Comparison of ENCODE assay signal across 1 cellular context in the genomic region with DNA sequence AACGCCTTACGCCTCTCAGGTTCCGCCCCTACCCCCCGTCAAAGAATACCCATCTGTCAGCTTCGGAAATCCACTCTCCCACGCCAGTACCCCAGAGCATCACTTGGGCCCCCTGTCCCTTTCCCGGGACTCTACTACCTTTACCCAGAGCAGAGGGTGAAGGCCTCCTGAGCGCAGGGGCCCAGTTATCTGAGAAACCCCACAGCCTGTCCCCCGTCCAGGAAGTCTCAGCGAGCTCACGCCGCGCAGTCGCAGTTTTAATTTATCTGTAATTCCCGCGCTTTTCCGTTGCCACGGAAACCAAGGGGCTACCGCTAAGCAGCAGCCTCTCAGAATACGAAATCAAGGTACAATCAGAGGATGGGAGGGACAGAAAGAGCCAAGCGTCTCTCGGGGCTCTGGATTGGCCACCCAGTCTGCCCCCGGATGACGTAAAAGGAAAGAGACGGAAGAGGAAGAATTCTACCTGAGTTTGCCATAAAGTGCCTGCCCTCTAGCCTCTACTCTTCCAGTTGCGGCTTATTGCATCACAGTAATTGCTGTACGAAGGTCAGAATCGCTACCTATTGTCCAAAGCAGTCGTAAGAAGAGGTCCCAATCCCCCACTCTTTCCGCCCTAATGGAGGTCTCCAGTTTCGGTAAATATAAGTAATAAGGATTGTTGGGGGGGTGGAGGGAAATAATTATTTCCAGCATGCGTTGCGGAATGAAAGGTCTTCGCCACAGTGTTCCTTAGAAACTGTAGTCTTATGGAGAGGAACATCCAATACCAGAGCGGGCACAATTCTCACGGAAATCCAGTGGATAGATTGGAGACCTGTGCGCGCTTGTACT.
TF ChIP-seq lines count a peak whose summit lies in the region.

A gene (minus strand): TSS at position 232 of the 834 bp plus-strand sequence. CDS start 1,268 bp downstream, outside the sequence.

TF ChIP-seq in HepG2, 621 proteins besides CTCF, POLR2A, EP300 and RAD21 (continued from another document and continues in another):
- TF ChIP-seq, protein P1, sequence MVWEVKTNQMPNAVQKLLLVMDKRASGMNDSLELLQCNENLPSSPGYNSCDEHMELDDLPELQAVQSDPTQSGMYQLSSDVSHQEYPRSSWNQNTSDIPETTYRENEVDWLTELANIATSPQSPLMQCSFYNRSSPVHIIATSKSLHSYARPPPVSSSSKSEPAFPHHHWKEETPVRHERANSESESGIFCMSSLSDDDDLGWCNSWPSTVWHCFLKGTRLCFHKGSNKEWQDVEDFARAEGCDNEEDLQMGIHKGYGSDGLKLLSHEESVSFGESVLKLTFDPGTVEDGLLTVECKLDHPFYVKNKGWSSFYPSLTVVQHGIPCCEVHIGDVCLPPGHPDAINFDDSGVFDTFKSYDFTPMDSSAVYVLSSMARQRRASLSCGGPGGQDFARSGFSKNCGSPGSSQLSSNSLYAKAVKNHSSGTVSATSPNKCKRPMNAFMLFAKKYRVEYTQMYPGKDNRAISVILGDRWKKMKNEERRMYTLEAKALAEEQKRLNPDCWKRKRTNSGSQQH (CRISPR knock-in tag; IDR thresholded peaks at IDR 0.05; ENCODE audit: low read depth): peak; percentile 96
- TF ChIP-seq ZNF709 (CRISPR knock-in tag; IDR thresholded peaks at IDR 0.05) (0 out of 2 replicates have a peak, but pooled peaks have one; percentile 50), FOSL2 (CRISPR knock-in tag; IDR thresholded peaks at IDR 0.05) (peak; percentile 47; the same call in 1 of the 2 replicates), ZNF180 (CRISPR knock-in tag; IDR thresholded peaks at IDR 0.05; ENCODE audit: borderline replicate concordance, low read depth) (no peak), ZNF20 (CRISPR knock-in tag; IDR thresholded peaks at IDR 0.05) (no peak), ESRRA (CRISPR knock-in tag; IDR thresholded peaks at IDR 0.05; ENCODE audit: low read depth) (0 out of 2 replicates have a peak, but pooled peaks have one; percentile 29), ZNF761 (CRISPR knock-in tag; conservative IDR thresholded peaks at IDR 0.05) (0 out of 2 replicates have a peak, but pooled peaks have one; percentile 56), ZNF501 (CRISPR knock-in tag; IDR thresholded peaks at IDR 0.05) (peak; percentile 70), FOXC1 (CRISPR knock-in tag; IDR thresholded peaks at IDR 0.05; ENCODE audit: borderline replicate concordance) (0 out of 2 replicates have a peak, but pooled peaks have one; percentile 12), CBX1 (IDR thresholded peaks at IDR 0.05; ENCODE audit: low read depth) (no peak), SNAPC2 (CRISPR knock-in tag; IDR thresholded peaks at IDR 0.05) (peak; percentile 55; the same call in 1 of the 2 replicates), MAF1 (CRISPR knock-in tag; IDR thresholded peaks at IDR 0.05; ENCODE audit: borderline replicate concordance) (no peak), SP1 (IDR thresholded peaks at IDR 0.05) (no peak), SP1 (CRISPR knock-in tag; IDR thresholded peaks at IDR 0.05) (peak; percentile 87), ZNF343 (CRISPR knock-in tag; IDR thresholded peaks at IDR 0.05) (0 out of 2 replicates have a peak, but pooled peaks have one; percentile 61), HHEX (CRISPR knock-in tag; IDR thresholded peaks at IDR 0.05) (no peak; the same call in 1 of the 2 replicates), ZNF331 (CRISPR knock-in tag; IDR thresholded peaks at IDR 0.05) (peak; percentile 75), ATAD3A (CRISPR knock-in tag; IDR thresholded peaks at IDR 0.05) (no peak), ZNF143 (CRISPR knock-in tag; IDR thresholded peaks at IDR 0.05) (no peak; the same call in 1 of the 2 replicates), ZNF614 (CRISPR knock-in tag; IDR thresholded peaks at IDR 0.05; ENCODE audit: borderline replicate concordance) (peak; percentile 72; the same call in 1 of the 2 replicates), KLF6 (CRISPR knock-in tag; IDR thresholded peaks at IDR 0.05) (peak; percentile 78; the same call in 1 of the 2 replicates), HDAC2 (CRISPR knock-in tag; IDR thresholded peaks at IDR 0.05) (peak; percentile 35; the same call in 1 of the 2 replicates), MIER3 (CRISPR knock-in tag; IDR thresholded peaks at IDR 0.05; ENCODE audit: borderline replicate concordance) (peak; percentile 40; the same call in 1 of the 2 replicates), ZNF543 (CRISPR knock-in tag; IDR thresholded peaks at IDR 0.05) (0 out of 2 replicates have a peak, but pooled peaks have one; percentile 28), SALL2 (CRISPR knock-in tag; IDR thresholded peaks at IDR 0.05) (peak; percentile 85), TBX3 (IDR thresholded peaks at IDR 0.05; ENCODE audit: borderline replicate concordance) (no peak), STAG1 (CRISPR knock-in tag; IDR thresholded peaks at IDR 0.05) (no peak), YEATS2 (CRISPR knock-in tag; IDR thresholded peaks at IDR 0.05; ENCODE audit: borderline replicate concordance) (peak; percentile 93), HMGA1 (CRISPR knock-in tag; conservative IDR thresholded peaks at IDR 0.05) (no peak), ZNF75D (CRISPR knock-in tag; IDR thresholded peaks at IDR 0.05; ENCODE audit: borderline replicate concordance) (no peak), NRL (CRISPR knock-in tag; IDR thresholded peaks at IDR 0.05; ENCODE audit: borderline replicate concordance) (0 out of 2 replicates have a peak, but pooled peaks have one; percentile 37), ZSCAN9 (CRISPR knock-in tag; IDR thresholded peaks at IDR 0.05; ENCODE audit: borderline replicate concordance) (0 out of 2 replicates have a peak, but pooled peaks have one; percentile 66), REPIN1 (CRISPR knock-in tag; IDR thresholded peaks at IDR 0.05; ENCODE audit: borderline replicate concordance, low read depth) (peak; percentile 50; the same call in 1 of the 2 replicates)
- TF ChIP-seq, protein P2, sequence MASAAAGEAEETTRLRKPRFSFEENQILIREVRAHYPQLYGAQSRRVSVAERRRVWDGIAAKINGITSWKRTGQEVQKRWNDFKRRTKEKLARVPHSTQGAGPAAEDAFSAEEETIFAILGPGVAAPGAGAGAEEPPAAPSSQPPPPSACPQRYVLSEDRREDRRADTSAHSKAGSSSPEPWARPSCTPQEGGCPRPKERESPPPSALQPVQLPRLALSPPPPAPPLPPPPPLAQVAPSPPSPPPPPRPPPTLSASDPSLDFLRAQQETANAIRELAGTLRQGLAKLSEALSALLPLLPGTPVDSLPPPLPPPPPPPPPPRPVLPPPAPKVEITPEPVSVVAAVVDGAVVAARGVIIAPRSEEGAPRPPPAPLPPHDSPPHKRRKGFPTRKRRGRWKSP (CRISPR knock-in tag; IDR thresholded peaks at IDR 0.05): peak; percentile 32; the same call in 1 of the 2 replicates
- TF ChIP-seq, protein P3, sequence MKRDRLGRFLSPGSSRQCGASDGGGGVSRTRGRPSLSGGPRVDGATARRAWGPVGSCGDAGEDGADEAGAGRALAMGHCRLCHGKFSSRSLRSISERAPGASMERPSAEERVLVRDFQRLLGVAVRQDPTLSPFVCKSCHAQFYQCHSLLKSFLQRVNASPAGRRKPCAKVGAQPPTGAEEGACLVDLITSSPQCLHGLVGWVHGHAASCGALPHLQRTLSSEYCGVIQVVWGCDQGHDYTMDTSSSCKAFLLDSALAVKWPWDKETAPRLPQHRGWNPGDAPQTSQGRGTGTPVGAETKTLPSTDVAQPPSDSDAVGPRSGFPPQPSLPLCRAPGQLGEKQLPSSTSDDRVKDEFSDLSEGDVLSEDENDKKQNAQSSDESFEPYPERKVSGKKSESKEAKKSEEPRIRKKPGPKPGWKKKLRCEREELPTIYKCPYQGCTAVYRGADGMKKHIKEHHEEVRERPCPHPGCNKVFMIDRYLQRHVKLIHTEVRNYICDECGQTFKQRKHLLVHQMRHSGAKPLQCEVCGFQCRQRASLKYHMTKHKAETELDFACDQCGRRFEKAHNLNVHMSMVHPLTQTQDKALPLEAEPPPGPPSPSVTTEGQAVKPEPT (CRISPR knock-in tag; IDR thresholded peaks at IDR 0.05; ENCODE audit: low read depth): no peak
- TF ChIP-seq, protein P4, sequence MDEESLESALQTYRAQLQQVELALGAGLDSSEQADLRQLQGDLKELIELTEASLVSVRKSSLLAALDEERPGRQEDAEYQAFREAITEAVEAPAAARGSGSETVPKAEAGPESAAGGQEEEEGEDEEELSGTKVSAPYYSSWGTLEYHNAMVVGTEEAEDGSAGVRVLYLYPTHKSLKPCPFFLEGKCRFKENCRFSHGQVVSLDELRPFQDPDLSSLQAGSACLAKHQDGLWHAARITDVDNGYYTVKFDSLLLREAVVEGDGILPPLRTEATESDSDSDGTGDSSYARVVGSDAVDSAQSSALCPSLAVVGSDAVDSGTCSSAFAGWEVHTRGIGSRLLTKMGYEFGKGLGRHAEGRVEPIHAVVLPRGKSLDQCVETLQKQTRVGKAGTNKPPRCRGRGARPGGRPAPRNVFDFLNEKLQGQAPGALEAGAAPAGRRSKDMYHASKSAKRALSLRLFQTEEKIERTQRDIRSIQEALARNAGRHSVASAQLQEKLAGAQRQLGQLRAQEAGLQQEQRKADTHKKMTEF (CRISPR knock-in tag; IDR thresholded peaks at IDR 0.05): 0 out of 2 replicates have a peak, but pooled peaks have one; percentile 62
- TF ChIP-seq, protein P5, sequence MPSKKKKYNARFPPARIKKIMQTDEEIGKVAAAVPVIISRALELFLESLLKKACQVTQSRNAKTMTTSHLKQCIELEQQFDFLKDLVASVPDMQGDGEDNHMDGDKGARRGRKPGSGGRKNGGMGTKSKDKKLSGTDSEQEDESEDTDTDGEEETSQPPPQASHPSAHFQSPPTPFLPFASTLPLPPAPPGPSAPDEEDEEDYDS (CRISPR knock-in tag; IDR thresholded peaks at IDR 0.05): peak; percentile 85
- TF ChIP-seq, protein P6, sequence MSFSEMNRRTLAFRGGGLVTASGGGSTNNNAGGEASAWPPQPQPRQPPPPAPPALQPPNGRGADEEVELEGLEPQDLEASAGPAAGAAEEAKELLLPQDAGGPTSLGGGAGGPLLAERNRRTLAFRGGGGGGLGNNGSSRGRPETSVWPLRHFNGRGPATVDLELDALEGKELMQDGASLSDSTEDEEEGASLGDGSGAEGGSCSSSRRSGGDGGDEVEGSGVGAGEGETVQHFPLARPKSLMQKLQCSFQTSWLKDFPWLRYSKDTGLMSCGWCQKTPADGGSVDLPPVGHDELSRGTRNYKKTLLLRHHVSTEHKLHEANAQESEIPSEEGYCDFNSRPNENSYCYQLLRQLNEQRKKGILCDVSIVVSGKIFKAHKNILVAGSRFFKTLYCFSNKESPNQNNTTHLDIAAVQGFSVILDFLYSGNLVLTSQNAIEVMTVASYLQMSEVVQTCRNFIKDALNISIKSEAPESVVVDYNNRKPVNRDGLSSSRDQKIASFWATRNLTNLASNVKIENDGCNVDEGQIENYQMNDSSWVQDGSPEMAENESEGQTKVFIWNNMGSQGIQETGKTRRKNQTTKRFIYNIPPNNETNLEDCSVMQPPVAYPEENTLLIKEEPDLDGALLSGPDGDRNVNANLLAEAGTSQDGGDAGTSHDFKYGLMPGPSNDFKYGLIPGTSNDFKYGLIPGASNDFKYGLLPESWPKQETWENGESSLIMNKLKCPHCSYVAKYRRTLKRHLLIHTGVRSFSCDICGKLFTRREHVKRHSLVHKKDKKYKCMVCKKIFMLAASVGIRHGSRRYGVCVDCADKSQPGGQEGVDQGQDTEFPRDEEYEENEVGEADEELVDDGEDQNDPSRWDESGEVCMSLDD (CRISPR knock-in tag; IDR thresholded peaks at IDR 0.05; ENCODE audit: borderline replicate concordance): no peak
- TF ChIP-seq, protein P7, sequence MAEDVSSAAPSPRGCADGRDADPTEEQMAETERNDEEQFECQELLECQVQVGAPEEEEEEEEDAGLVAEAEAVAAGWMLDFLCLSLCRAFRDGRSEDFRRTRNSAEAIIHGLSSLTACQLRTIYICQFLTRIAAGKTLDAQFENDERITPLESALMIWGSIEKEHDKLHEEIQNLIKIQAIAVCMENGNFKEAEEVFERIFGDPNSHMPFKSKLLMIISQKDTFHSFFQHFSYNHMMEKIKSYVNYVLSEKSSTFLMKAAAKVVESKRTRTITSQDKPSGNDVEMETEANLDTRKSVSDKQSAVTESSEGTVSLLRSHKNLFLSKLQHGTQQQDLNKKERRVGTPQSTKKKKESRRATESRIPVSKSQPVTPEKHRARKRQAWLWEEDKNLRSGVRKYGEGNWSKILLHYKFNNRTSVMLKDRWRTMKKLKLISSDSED (CRISPR knock-in tag; IDR thresholded peaks at IDR 0.05): no peak
- TF ChIP-seq, protein P8, sequence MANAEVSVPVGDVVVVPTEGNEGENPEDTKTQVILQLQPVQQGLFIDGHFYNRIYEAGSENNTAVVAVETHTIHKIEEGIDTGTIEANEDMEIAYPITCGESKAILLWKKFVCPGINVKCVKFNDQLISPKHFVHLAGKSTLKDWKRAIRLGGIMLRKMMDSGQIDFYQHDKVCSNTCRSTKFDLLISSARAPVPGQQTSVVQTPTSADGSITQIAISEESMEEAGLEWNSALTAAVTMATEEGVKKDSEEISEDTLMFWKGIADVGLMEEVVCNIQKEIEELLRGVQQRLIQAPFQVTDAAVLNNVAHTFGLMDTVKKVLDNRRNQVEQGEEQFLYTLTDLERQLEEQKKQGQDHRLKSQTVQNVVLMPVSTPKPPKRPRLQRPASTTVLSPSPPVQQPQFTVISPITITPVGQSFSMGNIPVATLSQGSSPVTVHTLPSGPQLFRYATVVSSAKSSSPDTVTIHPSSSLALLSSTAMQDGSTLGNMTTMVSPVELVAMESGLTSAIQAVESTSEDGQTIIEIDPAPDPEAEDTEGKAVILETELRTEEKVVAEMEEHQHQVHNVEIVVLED (CRISPR knock-in tag; IDR thresholded peaks at IDR 0.05; ENCODE audit: borderline replicate concordance): peak; percentile 58; the same call in 1 of the 2 replicates
- TF ChIP-seq, protein P9, sequence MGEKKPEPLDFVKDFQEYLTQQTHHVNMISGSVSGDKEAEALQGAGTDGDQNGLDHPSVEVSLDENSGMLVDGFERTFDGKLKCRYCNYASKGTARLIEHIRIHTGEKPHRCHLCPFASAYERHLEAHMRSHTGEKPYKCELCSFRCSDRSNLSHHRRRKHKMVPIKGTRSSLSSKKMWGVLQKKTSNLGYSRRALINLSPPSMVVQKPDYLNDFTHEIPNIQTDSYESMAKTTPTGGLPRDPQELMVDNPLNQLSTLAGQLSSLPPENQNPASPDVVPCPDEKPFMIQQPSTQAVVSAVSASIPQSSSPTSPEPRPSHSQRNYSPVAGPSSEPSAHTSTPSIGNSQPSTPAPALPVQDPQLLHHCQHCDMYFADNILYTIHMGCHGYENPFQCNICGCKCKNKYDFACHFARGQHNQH (CRISPR knock-in tag; IDR thresholded peaks at IDR 0.05): peak; percentile 92
- TF ChIP-seq, protein P10, sequence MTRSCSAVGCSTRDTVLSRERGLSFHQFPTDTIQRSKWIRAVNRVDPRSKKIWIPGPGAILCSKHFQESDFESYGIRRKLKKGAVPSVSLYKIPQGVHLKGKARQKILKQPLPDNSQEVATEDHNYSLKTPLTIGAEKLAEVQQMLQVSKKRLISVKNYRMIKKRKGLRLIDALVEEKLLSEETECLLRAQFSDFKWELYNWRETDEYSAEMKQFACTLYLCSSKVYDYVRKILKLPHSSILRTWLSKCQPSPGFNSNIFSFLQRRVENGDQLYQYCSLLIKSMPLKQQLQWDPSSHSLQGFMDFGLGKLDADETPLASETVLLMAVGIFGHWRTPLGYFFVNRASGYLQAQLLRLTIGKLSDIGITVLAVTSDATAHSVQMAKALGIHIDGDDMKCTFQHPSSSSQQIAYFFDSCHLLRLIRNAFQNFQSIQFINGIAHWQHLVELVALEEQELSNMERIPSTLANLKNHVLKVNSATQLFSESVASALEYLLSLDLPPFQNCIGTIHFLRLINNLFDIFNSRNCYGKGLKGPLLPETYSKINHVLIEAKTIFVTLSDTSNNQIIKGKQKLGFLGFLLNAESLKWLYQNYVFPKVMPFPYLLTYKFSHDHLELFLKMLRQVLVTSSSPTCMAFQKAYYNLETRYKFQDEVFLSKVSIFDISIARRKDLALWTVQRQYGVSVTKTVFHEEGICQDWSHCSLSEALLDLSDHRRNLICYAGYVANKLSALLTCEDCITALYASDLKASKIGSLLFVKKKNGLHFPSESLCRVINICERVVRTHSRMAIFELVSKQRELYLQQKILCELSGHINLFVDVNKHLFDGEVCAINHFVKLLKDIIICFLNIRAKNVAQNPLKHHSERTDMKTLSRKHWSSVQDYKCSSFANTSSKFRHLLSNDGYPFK (CRISPR knock-in tag; IDR thresholded peaks at IDR 0.05; ENCODE audit: borderline replicate concordance): peak; percentile 39; the same call in 1 of the 2 replicates
